Comparison of ENCODE assay signal across 22 cellular contexts in the genomic region with DNA sequence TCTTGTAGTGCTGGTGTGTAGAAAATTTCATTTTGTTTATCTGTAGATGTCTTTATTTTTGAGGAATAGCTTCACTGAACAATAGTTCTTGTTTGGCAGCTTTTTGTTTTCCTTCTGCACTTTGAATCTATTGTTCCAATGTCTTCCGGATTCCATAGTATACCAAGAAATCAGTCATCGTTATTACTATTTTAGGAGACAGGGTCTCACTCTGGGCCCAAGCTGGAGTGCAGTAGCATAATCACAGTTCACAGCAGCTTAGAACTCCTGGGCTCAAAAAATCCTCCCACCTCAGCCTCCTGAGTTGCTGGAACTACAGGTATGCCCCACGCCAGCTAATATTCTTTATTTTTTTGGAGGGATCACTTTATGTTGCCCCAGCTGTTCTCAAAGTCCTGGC.
"Had no signal": no experiment of that assay in that cellular context is flagged by ENCODE, and none has a peak within 500 bp of the region (broad histone marks: within the 10 kb centered on the region; RNA-seq: fewer than 3 reads in every experiment).

No MANE protein-coding gene starts in this region.

- H3K4me3 ChIP-seq: K562, PC-9, Peyer's patch, SJCRH30 had no signal

- H3K4me1 ChIP-seq: Peyer's patch, SJCRH30 had no signal

- H3K9me3 ChIP-seq: Peyer's patch, SJCRH30 had no signal

- H3K36me3 Mint-ChIP-seq: IgD-negative memory B cell, T-cell had no signal

- H3K4me2 ChIP-seq: PC-9 had no signal

- H3K9me3 Mint-ChIP-seq: IgD-negative memory B cell, T-cell had no signal

- DNase-seq: NCI-H1092 treated with DMSO at 0.1 percent for 48 hours; NCI-H1436; NCI-H187; NCI-H2029; NCI-H2081 treated with DMSO at 0.1 percent for 48 hours; NCI-H2171; NCI-H226; NCI-H446; NCI-H510A; NCI-H524 treated with DMSO at 0.1 percent for 48 hours; NCI-H69; NCI-H774; NK-92 treated with Interleukin-12 subunit alpha and Interleukin-12 subunit beta, amount 100 ng/mL, for 24 hours; PC-9; Peyer's patch; SHP77 treated with DMSO at 0.1 percent for 48 hours; SJCRH30; SW 1271; T-cell had no signal

- H3K27me3 ChIP-seq: Peyer's patch, SJCRH30 had no signal

- H2AFZ ChIP-seq: PC-9 had no signal

- FAIRE-seq: K562 had no signal

- H3K27ac Mint-ChIP-seq: IgD-negative memory B cell, T-cell had no signal

- H3K27ac ChIP-seq: PC-9, Peyer's patch, SJCRH30 had no signal

- ATAC-seq: K562, Right ventricle myocardium inferior, T-cell had no signal

- H3K36me3 ChIP-seq: Peyer's patch, SJCRH30 had no signal

- H3K4me3 Mint-ChIP-seq: IgD-negative memory B cell, T-cell had no signal

- H3K27me3 Mint-ChIP-seq: IgD-negative memory B cell had no signal
